Comparison of ENCODE assay signal across 10 cellular contexts in genomic region chr7:36205236-36205635, GRCh38.
"Had no signal": no experiment of that assay in that cellular context is flagged by ENCODE, and none has a peak within 500 bp of the region (broad histone marks: within the 10 kb centered on the region; RNA-seq: fewer than 3 reads in every experiment).

No MANE protein-coding gene starts in this region.

- H3K4me3 Mint-ChIP-seq: activated naive CD4-positive, alpha-beta T cell treated with anti-CD3 and anti-CD28 coated beads, Interleukin-2, amount 10 ng/mL, durations not matched to agents 7 days and 5 days had no signal

- H3K9me3 ChIP-seq: spleen, thyroid gland had no signal

- H3K4me3 ChIP-seq: spleen, thyroid gland had no signal

- ATAC-seq: sciatic nerve had no signal

- H3K27ac Mint-ChIP-seq: activated naive CD4-positive, alpha-beta T cell treated with anti-CD3 and anti-CD28 coated beads, Interleukin-2, amount 10 ng/mL, durations not matched to agents 7 days and 5 days had no signal

- H3K36me3 ChIP-seq: spleen, thyroid gland had no signal

- DNase-seq: activated CD4-positive, alpha-beta T cell treated with anti-CD3 and anti-CD28 coated beads for 1 hour; activated CD4-positive, alpha-beta T cell treated with anti-CD3 and anti-CD28 coated beads, Interleukin-2, amount 50 U/mL, for 48 hours; activated naive CD4-positive, alpha-beta T cell treated with anti-CD3 and anti-CD28 coated beads, Interleukin-2, amount 10 ng/mL, durations not matched to agents 7 days and 5 days; erythroblast; kidney; spleen; stimulated activated CD4-positive, alpha-beta T cell treated with anti-CD3 and anti-CD28 coated beads, Interleukin-1b, Interleukin-23, amount 100 ng/mL, for 48 hours; T1000; thyroid gland had no signal

- H3K27me3 ChIP-seq: spleen, thyroid gland had no signal

- H3K36me3 Mint-ChIP-seq: activated naive CD4-positive, alpha-beta T cell treated with anti-CD3 and anti-CD28 coated beads, Interleukin-2, amount 10 ng/mL, durations not matched to agents 7 days and 5 days had no signal

- H3K27ac ChIP-seq: spleen, thyroid gland had no signal

- H3K9me3 Mint-ChIP-seq: activated naive CD4-positive, alpha-beta T cell treated with anti-CD3 and anti-CD28 coated beads, Interleukin-2, amount 10 ng/mL, durations not matched to agents 7 days and 5 days had no signal
